ENCODE assay signal across 29 cellular contexts in the genomic region with DNA sequence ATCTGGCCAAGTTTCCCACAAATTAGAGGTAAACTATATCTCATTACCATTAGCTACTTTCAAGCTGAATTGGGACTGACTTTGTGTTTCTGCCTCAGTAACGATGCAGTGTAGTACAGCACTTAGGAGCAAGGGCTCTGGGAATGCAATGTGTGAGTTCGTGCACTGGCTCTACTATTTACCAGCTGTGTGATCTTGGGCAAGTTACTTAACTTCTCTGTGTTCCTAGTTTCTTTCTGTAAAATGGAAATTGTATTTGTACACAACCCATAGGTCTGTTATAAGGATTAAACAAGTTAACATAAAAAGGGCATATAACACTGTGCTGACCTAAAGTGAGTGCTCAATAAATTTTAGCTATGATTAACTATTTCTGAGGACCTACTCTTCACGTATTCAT.
"Had no signal": no experiment of that assay in that cellular context is flagged by ENCODE, and none has a peak within 500 bp of the region (broad histone marks: within the 10 kb centered on the region; RNA-seq: fewer than 3 reads in every experiment).

No MANE protein-coding gene starts in this region.

- H3K9me3 Mint-ChIP-seq: activated CD4-positive, alpha-beta T cell treated with anti-CD3 and anti-CD28 coated beads, Interleukin-2, amount 10 ng/mL, durations not matched to agents 7 days and 5 days; activated CD8-positive, alpha-beta T cell treated with anti-CD3 and anti-CD28 coated beads for 36 hours; activated T-cell treated with anti-CD3 and anti-CD28 coated beads, Interleukin-2, amount 50 U/mL, for 4 hours; activated T-helper 17 cell treated with anti-CD3 and anti-CD28 coated beads, Interleukin-2, amount 50 U/mL, for 72 hours; central memory CD8-positive, alpha-beta T cell; dendritic cell treated with granulocyte-macrophage colony-stimulating factor and Interleukin-4, amounts not matched to agents 40 ng/mL and 50 ng/mL, for 4 days had no signal

- H3K27me3 Mint-ChIP-seq: activated CD4-positive, alpha-beta T cell treated with anti-CD3 and anti-CD28 coated beads, Interleukin-2, amount 10 ng/mL, durations not matched to agents 7 days and 5 days; activated CD8-positive, alpha-beta T cell treated with anti-CD3 and anti-CD28 coated beads for 36 hours; activated naive CD8-positive, alpha-beta T cell; activated T-helper 17 cell treated with anti-CD3 and anti-CD28 coated beads, Interleukin-2, amount 50 U/mL, for 72 hours; central memory CD8-positive, alpha-beta T cell; T-helper 17 cell had no signal

- H3K36me3 ChIP-seq: brain microvascular endothelial cell had no signal

- H3K4me3 Mint-ChIP-seq: activated CD4-positive, alpha-beta T cell treated with anti-CD3 and anti-CD28 coated beads, Interleukin-2, amount 10 ng/mL, durations not matched to agents 7 days and 5 days; activated CD8-positive, alpha-beta T cell treated with anti-CD3 and anti-CD28 coated beads for 36 hours; activated naive CD8-positive, alpha-beta T cell; activated T-cell treated with anti-CD3 and anti-CD28 coated beads, Interleukin-2, amount 50 U/mL, for 4 hours; activated T-helper 17 cell treated with anti-CD3 and anti-CD28 coated beads, Interleukin-2, amount 50 U/mL, for 72 hours; central memory CD8-positive, alpha-beta T cell; dendritic cell treated with granulocyte-macrophage colony-stimulating factor and Interleukin-4, amounts not matched to agents 40 ng/mL and 50 ng/mL, for 4 days; endodermal cell; T-helper 17 cell; T-helper 2 cell treated with Interferon-gamma antibody and Interleukin-4, amounts not matched to agents 5 μg/mL and 100 μg/mL, for 36 hours; WTC11 had no signal

- H3K4me3 ChIP-seq: coronary artery, dorsolateral prefrontal cortex had no signal

- H3K27ac ChIP-seq: brain microvascular endothelial cell, coronary artery, dorsolateral prefrontal cortex had no signal

- H3K4me1 Mint-ChIP-seq: activated CD4-positive, alpha-beta T cell treated with anti-CD3 and anti-CD28 coated beads, Interleukin-2, amount 10 ng/mL, durations not matched to agents 7 days and 5 days; activated T-helper 17 cell treated with anti-CD3 and anti-CD28 coated beads, Interleukin-2, amount 50 U/mL, for 72 hours; T-helper 17 cell; WTC11 had no signal

- H3K27ac Mint-ChIP-seq: activated CD4-positive, alpha-beta T cell treated with anti-CD3 and anti-CD28 coated beads, Interleukin-2, amount 10 ng/mL, durations not matched to agents 7 days and 5 days; activated CD8-positive, alpha-beta T cell treated with anti-CD3 and anti-CD28 coated beads for 36 hours; activated naive CD8-positive, alpha-beta T cell; activated T-helper 17 cell treated with anti-CD3 and anti-CD28 coated beads, Interleukin-2, amount 50 U/mL, for 72 hours; dendritic cell treated with granulocyte-macrophage colony-stimulating factor and Interleukin-4, amounts not matched to agents 40 ng/mL and 50 ng/mL, for 4 days; endodermal cell; T-helper 17 cell; T-helper 2 cell treated with Interferon-gamma antibody and Interleukin-4, amounts not matched to agents 5 μg/mL and 100 μg/mL, for 36 hours; WTC11 had no signal

- H3K36me3 Mint-ChIP-seq: activated naive CD8-positive, alpha-beta T cell had no signal

- DNase-seq: activated CD4-positive, alpha-beta T cell treated with anti-CD3 and anti-CD28 coated beads for 1 hour; activated CD4-positive, alpha-beta T cell treated with anti-CD3 and anti-CD28 coated beads for 4 hours; activated CD4-positive, alpha-beta T cell treated with anti-CD3 and anti-CD28 coated beads, Interleukin-2, amount 10 ng/mL, durations not matched to agents 7 days and 5 days; activated CD4-positive, alpha-beta T cell treated with anti-CD3 and anti-CD28 coated beads, Interleukin-2, amount 50 U/mL, for 48 hours; activated CD8-positive, alpha-beta memory T cell treated with anti-CD3 and anti-CD28 coated beads for 24 hours; activated CD8-positive, alpha-beta T cell treated with anti-CD3 and anti-CD28 coated beads for 36 hours; activated effector memory CD4-positive, alpha-beta T cell treated with Interleukin-2 at 50 U/mL for 16 hours; activated gamma-delta T cell treated with Interleukin-2 at 50 U/mL for 16 hours; activated naive CD4-positive, alpha-beta T cell treated with anti-CD3 and anti-CD28 coated beads, Interleukin-2, amount 50 U/mL, for 16 hours; activated naive CD4-positive, alpha-beta T cell treated with Interleukin-2 at 50 U/mL for 16 hours; activated T-cell treated with anti-CD3 and anti-CD28 coated beads, Interleukin-2, amount 50 U/mL, for 4 hours; amniotic stem cell; anterior cingulate cortex; brain microvascular endothelial cell; dorsolateral prefrontal cortex; effector memory CD4-positive, alpha-beta T cell; endodermal cell; foreskin fibroblast; head of caudate nucleus; T-helper 17 cell; T1000 had no signal

- ATAC-seq: activated CD8-positive, alpha-beta T cell treated with anti-CD3 and anti-CD28 coated beads for 36 hours; activated T-cell treated with anti-CD3 and anti-CD28 coated beads, Interleukin-2, amount 50 U/mL, for 4 hours; activated T-helper 17 cell treated with anti-CD3 and anti-CD28 coated beads, Interleukin-2, amount 50 U/mL, for 72 hours; esophagus mucosa; T-helper 17 cell; WTC11 had no signal

- H3K27me3 ChIP-seq: brain microvascular endothelial cell, dorsolateral prefrontal cortex had no signal
